20 cellular contexts compared by ENCODE assay signal in the genomic region with DNA sequence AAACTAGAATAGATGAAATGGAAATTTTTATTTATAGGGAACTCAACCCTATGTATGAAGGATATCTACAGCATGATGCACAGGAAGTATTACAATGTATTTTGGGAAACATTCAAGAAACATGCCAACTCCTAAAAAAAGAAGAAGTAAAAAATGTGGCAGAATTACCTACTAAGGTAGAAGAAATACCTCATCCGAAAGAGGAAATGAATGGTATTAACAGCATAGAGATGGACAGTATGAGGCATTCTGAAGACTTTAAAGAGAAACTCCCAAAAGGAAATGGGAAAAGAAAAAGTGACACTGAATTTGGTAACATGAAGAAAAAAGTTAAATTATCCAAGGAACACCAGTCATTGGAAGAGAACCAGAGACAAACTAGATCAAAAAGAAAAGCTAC.
"Had no signal": no experiment of that assay in that cellular context is flagged by ENCODE, and none has a peak within 500 bp of the region (broad histone marks: within the 10 kb centered on the region; RNA-seq: fewer than 3 reads in every experiment).

No MANE protein-coding gene starts in this region.

- ATAC-seq: activated CD4-positive, CD25-positive, alpha-beta regulatory T cell treated with anti-CD3 and anti-CD28 coated beads, Interleukin-2, amount 50 U/mL, for 24 hours; activated CD8-positive, alpha-beta memory T cell treated with anti-CD3 and anti-CD28 coated beads, Interleukin-2, amount 10 ng/mL, durations not matched to agents 7 days and 5 days; heart left ventricle; naive thymus-derived CD8-positive, alpha-beta T cell; psoas muscle; sciatic nerve had no signal

- H3K27ac Mint-ChIP-seq: activated CD8-positive, alpha-beta memory T cell treated with anti-CD3 and anti-CD28 coated beads, Interleukin-2, amount 10 ng/mL, durations not matched to agents 7 days and 5 days had no signal

- DNase-seq: activated CD4-positive, alpha-beta T cell treated with anti-CD3 and anti-CD28 coated beads, Interleukin-2, amount 50 U/mL, for 4 hours; activated CD8-positive, alpha-beta memory T cell treated with anti-CD3 and anti-CD28 coated beads, Interleukin-2, amount 10 ng/mL, durations not matched to agents 7 days and 5 days; activated naive CD4-positive, alpha-beta T cell treated with Interleukin-2 at 50 U/mL for 16 hours; caudate nucleus; effector CD4-positive, alpha-beta T cell; foreskin melanocyte; heart left ventricle; left colon; naive thymus-derived CD8-positive, alpha-beta T cell; occipital lobe; psoas muscle; spleen; stimulated activated CD4-positive, alpha-beta T cell treated with anti-CD3 and anti-CD28 coated beads, Interleukin-1b, Interleukin-23, amount 100 ng/mL, for 48 hours; stimulated activated naive CD4-positive, alpha-beta T cell; substantia nigra; transverse colon had no signal

- H3K9me3 Mint-ChIP-seq: naive thymus-derived CD8-positive, alpha-beta T cell had no signal

- H3K27me3 ChIP-seq: heart left ventricle, spleen, transverse colon had no signal

- H3K9me3 ChIP-seq: heart left ventricle, psoas muscle, spleen, transverse colon had no signal

- H3K27me3 Mint-ChIP-seq: activated CD8-positive, alpha-beta memory T cell treated with anti-CD3 and anti-CD28 coated beads, Interleukin-2, amount 10 ng/mL, durations not matched to agents 7 days and 5 days; naive thymus-derived CD8-positive, alpha-beta T cell had no signal

- H3K4me3 ChIP-seq: coronary artery, heart left ventricle, lung, psoas muscle, spleen, transverse colon had no signal

- H3K4me3 Mint-ChIP-seq: activated CD8-positive, alpha-beta memory T cell treated with anti-CD3 and anti-CD28 coated beads, Interleukin-2, amount 10 ng/mL, durations not matched to agents 7 days and 5 days; naive thymus-derived CD8-positive, alpha-beta T cell had no signal
